In genomic region chr7:100969066-100969615, GRCh38 we compare ENCODE assay signal across 1 cellular context.
TF ChIP-seq lines count a peak whose summit lies in the region.

A gene with protein sequence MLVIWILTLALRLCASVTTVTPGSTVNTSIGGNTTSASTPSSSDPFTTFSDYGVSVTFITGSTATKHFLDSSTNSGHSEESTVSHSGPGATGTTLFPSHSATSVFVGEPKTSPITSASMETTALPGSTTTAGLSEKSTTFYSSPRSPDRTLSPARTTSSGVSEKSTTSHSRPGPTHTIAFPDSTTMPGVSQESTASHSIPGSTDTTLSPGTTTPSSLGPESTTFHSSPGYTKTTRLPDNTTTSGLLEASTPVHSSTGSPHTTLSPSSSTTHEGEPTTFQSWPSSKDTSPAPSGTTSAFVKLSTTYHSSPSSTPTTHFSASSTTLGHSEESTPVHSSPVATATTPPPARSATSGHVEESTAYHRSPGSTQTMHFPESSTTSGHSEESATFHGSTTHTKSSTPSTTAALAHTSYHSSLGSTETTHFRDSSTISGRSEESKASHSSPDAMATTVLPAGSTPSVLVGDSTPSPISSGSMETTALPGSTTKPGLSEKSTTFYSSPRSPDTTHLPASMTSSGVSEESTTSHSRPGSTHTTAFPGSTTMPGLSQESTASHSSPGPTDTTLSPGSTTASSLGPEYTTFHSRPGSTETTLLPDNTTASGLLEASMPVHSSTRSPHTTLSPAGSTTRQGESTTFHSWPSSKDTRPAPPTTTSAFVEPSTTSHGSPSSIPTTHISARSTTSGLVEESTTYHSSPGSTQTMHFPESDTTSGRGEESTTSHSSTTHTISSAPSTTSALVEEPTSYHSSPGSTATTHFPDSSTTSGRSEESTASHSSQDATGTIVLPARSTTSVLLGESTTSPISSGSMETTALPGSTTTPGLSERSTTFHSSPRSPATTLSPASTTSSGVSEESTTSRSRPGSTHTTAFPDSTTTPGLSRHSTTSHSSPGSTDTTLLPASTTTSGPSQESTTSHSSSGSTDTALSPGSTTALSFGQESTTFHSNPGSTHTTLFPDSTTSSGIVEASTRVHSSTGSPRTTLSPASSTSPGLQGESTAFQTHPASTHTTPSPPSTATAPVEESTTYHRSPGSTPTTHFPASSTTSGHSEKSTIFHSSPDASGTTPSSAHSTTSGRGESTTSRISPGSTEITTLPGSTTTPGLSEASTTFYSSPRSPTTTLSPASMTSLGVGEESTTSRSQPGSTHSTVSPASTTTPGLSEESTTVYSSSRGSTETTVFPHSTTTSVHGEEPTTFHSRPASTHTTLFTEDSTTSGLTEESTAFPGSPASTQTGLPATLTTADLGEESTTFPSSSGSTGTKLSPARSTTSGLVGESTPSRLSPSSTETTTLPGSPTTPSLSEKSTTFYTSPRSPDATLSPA (N-terminal part only) (plus strand): TSS chr7:100969565. CDS start chr7:100969623, 58 bp downstream.

TF ChIP-seq in H1, 55 proteins besides CTCF, POLR2A, EP300 and RAD21:
- no peak for TF ChIP-seq POLR2AphosphoS5 (IDR thresholded peaks at IDR 0.05; ENCODE audit: low read depth, low read length)
- TF ChIP-seq NANOG (IDR thresholded peaks at IDR 0.05; ENCODE audit: insufficient read depth, low read depth, low read length, poor library complexity, severe bottlenecking), result no peak
- TF ChIP-seq CREB1 (IDR thresholded peaks at IDR 0.05), result no peak
- TF ChIP-seq HDAC6 (IDR thresholded peaks at IDR 0.05; ENCODE audit: low read depth, low read length), result no peak
- no peak for TF ChIP-seq KDM1A (IDR thresholded peaks at IDR 0.05; ENCODE audit: borderline replicate concordance, low read length)
- no peak for TF ChIP-seq CTBP2 (IDR thresholded peaks at IDR 0.05; ENCODE audit: borderline replicate concordance, insufficient read depth, insufficient read length, low read length)
- TF ChIP-seq GTF2F1 (IDR thresholded peaks at IDR 0.05; ENCODE audit: borderline replicate concordance, low read depth, low read length), result no peak
- no peak for TF ChIP-seq POU5F1 (IDR thresholded peaks at IDR 0.05; ENCODE audit: low read depth, low read length)
- TF ChIP-seq SRF (IDR thresholded peaks at IDR 0.05; ENCODE audit: low read depth, low read length), result no peak
- TF ChIP-seq CBX8 (IDR thresholded peaks at IDR 0.05; ENCODE audit: borderline replicate concordance, low read depth, low read length), result no peak
- TF ChIP-seq HDAC2 (IDR thresholded peaks at IDR 0.05; ENCODE audit: borderline replicate concordance in 1 of 2, low read depth in 2 of 2, low read length in 2 of 2), result no peak
- TF ChIP-seq TCF12 (IDR thresholded peaks at IDR 0.05; ENCODE audit: low read depth, low read length), result no peak
- TF ChIP-seq SIN3A (conservative IDR thresholded peaks at IDR 0.05 in 1 of 2, IDR thresholded peaks at IDR 0.05 in 1 of 2; ENCODE audit: low read depth in 1 of 2, low read length in 2 of 2), result no peak
- no peak for TF ChIP-seq BRCA1 (IDR thresholded peaks at IDR 0.05; ENCODE audit: low read depth, low read length)
- TF ChIP-seq, protein P1, sequence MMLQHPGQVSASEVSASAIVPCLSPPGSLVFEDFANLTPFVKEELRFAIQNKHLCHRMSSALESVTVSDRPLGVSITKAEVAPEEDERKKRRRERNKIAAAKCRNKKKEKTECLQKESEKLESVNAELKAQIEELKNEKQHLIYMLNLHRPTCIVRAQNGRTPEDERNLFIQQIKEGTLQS (IDR thresholded peaks at IDR 0.05; ENCODE audit: insufficient read depth, low read depth, low read length), result no peak
